1 cellular context compared by ENCODE assay signal in genomic region chr5:180607861-180608571, GRCh38.
TF ChIP-seq lines count a peak whose summit lies in the region.

No MANE protein-coding gene starts in this region.

TF ChIP-seq in K562, 482 proteins besides CTCF, POLR2A, EP300 and RAD21:
- TF ChIP-seq USF1 (CRISPR knock-in tag; IDR thresholded peaks at IDR 0.05) (peak; percentile 74), ZNF263 (CRISPR knock-in tag; IDR thresholded peaks at IDR 0.05; ENCODE audit: borderline replicate concordance) (peak; percentile 71; the same call in 1 of the 2 replicates), FOXP1 (CRISPR knock-in tag; IDR thresholded peaks at IDR 0.05) (no peak), CREB1 (IDR thresholded peaks at IDR 0.05) (no peak), CREB1 (CRISPR knock-in tag; IDR thresholded peaks at IDR 0.05) (no peak), MEF2A (IDR thresholded peaks at IDR 0.05; ENCODE audit: control insufficient read depth, low read depth, low read length) (no peak), BMI1 (IDR thresholded peaks at IDR 0.05; ENCODE audit: low read length) (no peak), C11orf30 (IDR thresholded peaks at IDR 0.05; ENCODE audit: low read depth) (peak; percentile 91), ZNF24 (IDR thresholded peaks at IDR 0.05) (no peak), CBFA2T2 (conservative IDR thresholded peaks at IDR 0.05) (0 out of 2 replicates have a peak, but pooled peaks have one; percentile 20), MNT (conservative IDR thresholded peaks at IDR 0.05) (0 out of 4 replicates have a peak, but pooled peaks of 1 of the 2 experiments have one; percentile 27), ZNF316 (IDR thresholded peaks at IDR 0.05) (peak; percentile 95), USF2 (CRISPR knock-in tag; IDR thresholded peaks at IDR 0.05) (peak; percentile 72), HNRNPLL (IDR thresholded peaks at IDR 0.05; ENCODE audit: low read depth, low read length, poor library complexity, severe bottlenecking) (no peak), PKNOX1 (IDR thresholded peaks at IDR 0.05) (peak; percentile 53), TOE1 (IDR thresholded peaks at IDR 0.05; ENCODE audit: borderline replicate concordance) (peak; percentile 92), TOE1 (CRISPR knock-in tag; IDR thresholded peaks at IDR 0.05; ENCODE audit: borderline replicate concordance, low read depth) (no peak), MAFF (IDR thresholded peaks at IDR 0.05; ENCODE audit: low read length) (peak; percentile 74), TFE3 (CRISPR knock-in tag; IDR thresholded peaks at IDR 0.05) (peak; percentile 94), NR2F6 (CRISPR knock-in tag; IDR thresholded peaks at IDR 0.05) (no peak), HNRNPUL1 (IDR thresholded peaks at IDR 0.05; ENCODE audit: low read length) (no peak), ATF7 (IDR thresholded peaks at IDR 0.05) (peak; percentile 28; the same call in 1 of the 2 replicates), CTBP1 (IDR thresholded peaks at IDR 0.05; ENCODE audit: borderline replicate concordance) (peak; percentile 25; the same call in 1 of the 2 replicates), CXXC5 (CRISPR knock-in tag; IDR thresholded peaks at IDR 0.05) (peak; percentile 42; the same call in 1 of the 2 replicates), ZFX (CRISPR knock-in tag; IDR thresholded peaks at IDR 0.05) (peak; percentile 32; the same call in 1 of the 2 replicates), ZNF668 (CRISPR knock-in tag; IDR thresholded peaks at IDR 0.05) (no peak), MAFG (tag; conservative IDR thresholded peaks at IDR 0.05) (peak; percentile 90), ZSCAN29 (IDR thresholded peaks at IDR 0.05) (no peak), PRMT5 (CRISPR knock-in tag; IDR thresholded peaks at IDR 0.05) (no peak), RAD51 (IDR thresholded peaks at IDR 0.05; ENCODE audit: borderline replicate concordance, low read depth) (peak; percentile 67), MAFK (IDR thresholded peaks at IDR 0.05; ENCODE audit: low read length) (peak; percentile 82), LEF1 (IDR thresholded peaks at IDR 0.05) (peak; percentile 62; the same call in 1 of the 2 replicates), PBX2 (CRISPR knock-in tag; IDR thresholded peaks at IDR 0.05; ENCODE audit: low read depth) (no peak), PBX2 (tag; conservative IDR thresholded peaks at IDR 0.05; ENCODE audit: low read depth) (peak; percentile 50; the same call in 1 of the 2 replicates)
